Comparison of ENCODE assay signal across 7 cellular contexts in genomic region chr9:123271133-123271532, GRCh38. TPM values are rescaled to one million over a fixed set of nuclear protein-coding genes. Genes with fewer than 3 reads are reported as not detected.
DNase-seq lines count a peak whose midpoint lies in the region; ATAC-seq, FAIRE-seq and TF ChIP-seq lines count a peak whose summit lies in the region.
"Not testable (repeated sequence)": the region's sequence is repeated elsewhere in the genome, so short reads cannot be mapped to it uniquely, and the experiment has no call there.

No MANE protein-coding gene starts in this region.

- FAIRE-seq in K562 (lab: Jason Lieb, UNC), result not testable (repeated sequence)

- H3K27ac ChIP-seq in BLaER1 treated with 17β-estradiol and CSF1 and Interleukin-3, amounts not matched to agents 10 nM and 100 nM; HEK293 (ENCODE audit: extremely low read depth, low read depth, low read length); K562 (ENCODE audit: extremely low read depth, low read depth, low read length): not testable (repeated sequence)

- DNase-seq in K562 (ENCODE audit: extremely low read depth in 1 of 4, low spot score in 3 of 4); progenitor cell of endocrine pancreas (ENCODE audit: low spot score, unreplicated experiment): not testable (repeated sequence)

- H3K9me3 Mint-ChIP-seq in T-helper 1 cell treated with Interleukin-12 subunit alpha and Interleukin-12 subunit beta and Interleukin-4 antibody, amounts not matched to agents 30 μg/mL and 1 μg/mL, for 36 hours; activated naive CD4-positive, alpha-beta T cell treated with anti-CD3 and anti-CD28 coated beads, Interleukin-2, amount 50 U/mL, for 24 hours; nephron; progenitor cell of endocrine pancreas (ENCODE audit: low read depth): not testable (repeated sequence)

- not testable (repeated sequence) for TF ChIP-seq RAD21 in K562 (CRISPR knock-in tag; conservative IDR thresholded peaks at IDR 0.05 in 1 of 2, IDR thresholded peaks at IDR 0.05 in 1 of 2)

- in situ Hi-C loops in K562 (cut with MboI), result not testable (repeated sequence)

- H3K27me3 ChIP-seq in BLaER1 treated with 17β-estradiol and CSF1 and Interleukin-3, amounts not matched to agents 10 nM and 100 nM; K562 (ENCODE audit: control insufficient read depth in 2 of 2, insufficient read depth in 2 of 2, low read length in 2 of 2): not testable (repeated sequence)

- not testable (repeated sequence) for TF ChIP-seq POLR2A in K562 (conservative IDR thresholded peaks at IDR 0.05)

- peaks cover 23% of the 10 kb centered on the region for H3K79me2 ChIP-seq in K562 (ENCODE audit: control insufficient read depth, insufficient read depth, low read length)

- H3K4me3 ChIP-seq in BLaER1 treated with 17β-estradiol and CSF1 and Interleukin-3, amounts not matched to agents 10 nM and 100 nM; HEK293 (ENCODE audit: low read depth, low read length); K562: not testable (repeated sequence)

- peaks cover 23% of the 10 kb centered on the region for H3K27me3 Mint-ChIP-seq in T-helper 1 cell treated with Interleukin-12 subunit alpha and Interleukin-12 subunit beta and Interleukin-4 antibody, amounts not matched to agents 30 μg/mL and 1 μg/mL, for 36 hours (ENCODE audit: low read depth)
- H3K27me3 Mint-ChIP-seq in activated naive CD4-positive, alpha-beta T cell treated with anti-CD3 and anti-CD28 coated beads, Interleukin-2, amount 50 U/mL, for 24 hours; progenitor cell of endocrine pancreas: not testable (repeated sequence)
- H3K27me3 Mint-ChIP-seq in nephron (ENCODE audit: low read depth), result peaks cover 16% of the 10 kb centered on the region

- not testable (repeated sequence) for H3K9ac ChIP-seq in BLaER1 treated with 17β-estradiol and CSF1 and Interleukin-3, amounts not matched to agents 10 nM and 100 nM; K562 (ENCODE audit: insufficient read depth in 1 of 2, low read depth in 2 of 2, low read length in 2 of 2)

- not testable (repeated sequence) for H2AFZ ChIP-seq in K562 (ENCODE audit: low read depth, low read length)

- 77% methylated on average over 6 of the region's 6 CpGs for WGBS in K562 (ENCODE audit: insufficient coverage, low coverage, missing lambda C conversion rate)

- peak overlapping the region; percentile 22 for H3K27ac Mint-ChIP-seq in T-helper 1 cell treated with Interleukin-12 subunit alpha and Interleukin-12 subunit beta and Interleukin-4 antibody, amounts not matched to agents 30 μg/mL and 1 μg/mL, for 36 hours
- H3K27ac Mint-ChIP-seq in activated naive CD4-positive, alpha-beta T cell treated with anti-CD3 and anti-CD28 coated beads, Interleukin-2, amount 50 U/mL, for 24 hours, result peak overlapping the region; percentile 43
- H3K27ac Mint-ChIP-seq in nephron, result not testable (repeated sequence)
- peak overlapping the region; percentile 34 for H3K27ac Mint-ChIP-seq in progenitor cell of endocrine pancreas

- not testable (repeated sequence) for BruUV-seq in K562 (replicated peaks; lab: Mats Ljungman, UMichigan)

- H3K36me3 Mint-ChIP-seq in T-helper 1 cell treated with Interleukin-12 subunit alpha and Interleukin-12 subunit beta and Interleukin-4 antibody, amounts not matched to agents 30 μg/mL and 1 μg/mL, for 36 hours (ENCODE audit: low read depth); activated naive CD4-positive, alpha-beta T cell treated with anti-CD3 and anti-CD28 coated beads, Interleukin-2, amount 50 U/mL, for 24 hours; nephron (ENCODE audit: low read depth); progenitor cell of endocrine pancreas (ENCODE audit: insufficient read depth): not testable (repeated sequence)

- POLR2A ChIA-PET in HEK293 (lab: Yijun Ruan, JAX); K562 (lab: Yijun Ruan, JAX): not testable (repeated sequence)

- peaks cover 18% of the 10 kb centered on the region for H3K4me1 Mint-ChIP-seq in T-helper 1 cell treated with Interleukin-12 subunit alpha and Interleukin-12 subunit beta and Interleukin-4 antibody, amounts not matched to agents 30 μg/mL and 1 μg/mL, for 36 hours (ENCODE audit: low read depth)
- H3K4me1 Mint-ChIP-seq in activated naive CD4-positive, alpha-beta T cell treated with anti-CD3 and anti-CD28 coated beads, Interleukin-2, amount 50 U/mL, for 24 hours, result peaks cover 27% of the 10 kb centered on the region
- not testable (repeated sequence) for H3K4me1 Mint-ChIP-seq in nephron
- H3K4me1 Mint-ChIP-seq in progenitor cell of endocrine pancreas (ENCODE audit: low read depth), result peaks cover 15% of the 10 kb centered on the region

- peaks cover 20 to 50% (median 40%) of the 10 kb centered on the region in 10 experiments for H3K4me1 ChIP-seq in BLaER1 treated with 17β-estradiol and CSF1 and Interleukin-3, amounts not matched to agents 10 nM and 100 nM
- H3K4me1 ChIP-seq in HEK293 (ENCODE audit: control insufficient read depth, insufficient read depth, low read length), result not testable (repeated sequence)
- H3K4me1 ChIP-seq in K562 (replicated peaks in 1 of 2; ENCODE audit: control insufficient read depth in 2 of 2, insufficient read depth in 2 of 2, low read length in 2 of 2), result peaks cover 17 to 24% of the 10 kb centered on the region in 2 experiments; a peak in 4 of 5 replicates

- CTCF ChIA-PET in HEK293 (lab: Yijun Ruan, JAX); K562 (lab: Yijun Ruan, JAX; ENCODE audit: low intra/inter-chr PET ratio): not testable (repeated sequence)

- TF ChIP-seq EP300 in K562 (IDR thresholded peaks at IDR 0.05; ENCODE audit: low read length), result not testable (repeated sequence)

- H3K4me2 ChIP-seq in BLaER1 treated with 17β-estradiol and CSF1 and Interleukin-3, amounts not matched to agents 10 nM and 100 nM, result peak overlapping the region in 6 of 11 experiments; percentile 3 to 36 (median 31); a peak in 6 of 22 replicates
- H3K4me2 ChIP-seq in K562 (ENCODE audit: insufficient read depth, low read length), result not testable (repeated sequence)

- H3K36me3 ChIP-seq in BLaER1 treated with 17β-estradiol and CSF1 and Interleukin-3, amounts not matched to agents 10 nM and 100 nM; HEK293 (ENCODE audit: control insufficient read depth in 2 of 2, insufficient read depth in 1 of 2, low read length in 2 of 2); K562 (ENCODE audit: control insufficient read depth, insufficient read depth, low read length): not testable (repeated sequence)

- intact Hi-C loops in K562 (cut with micrococcal nuclease), result not testable (repeated sequence)

- H3K9me1 ChIP-seq in K562 (ENCODE audit: control insufficient read depth, insufficient read depth, low read length), result not testable (repeated sequence)

- not testable (repeated sequence) for H3K9me3 ChIP-seq in BLaER1 treated with 17β-estradiol and CSF1 and Interleukin-3, amounts not matched to agents 10 nM and 100 nM (replicated peaks in 1 of 11); HEK293 (ENCODE audit: control insufficient read depth, insufficient read depth, low read depth, low read length); K562 (replicated peaks; ENCODE audit: control insufficient read depth, insufficient read depth, low read depth, low read length)

- H3K4me3 Mint-ChIP-seq in T-helper 1 cell treated with Interleukin-12 subunit alpha and Interleukin-12 subunit beta and Interleukin-4 antibody, amounts not matched to agents 30 μg/mL and 1 μg/mL, for 36 hours; activated naive CD4-positive, alpha-beta T cell treated with anti-CD3 and anti-CD28 coated beads, Interleukin-2, amount 50 U/mL, for 24 hours; progenitor cell of endocrine pancreas (ENCODE audit: low read depth): not testable (repeated sequence)
- H3K4me3 Mint-ChIP-seq in nephron, result peak overlapping the region; percentile 48 to 69 (median 62)

- not testable (repeated sequence) for ATAC-seq in K562

- not testable (repeated sequence) for TF ChIP-seq CTCF in HEK293 (tag by site-specific recombination; IDR thresholded peaks at IDR 0.05); K562 (IDR thresholded peaks at IDR 0.05 in 2 of 3, conservative IDR thresholded peaks at IDR 0.05 in 1 of 3; ENCODE audit: insufficient read depth in 2 of 3, low read depth in 1 of 3, low read length in 3 of 3); nephron (IDR thresholded peaks at IDR 0.05; ENCODE audit: unreplicated experiment in 3 of 3); progenitor cell of endocrine pancreas (IDR thresholded peaks at IDR 0.05; ENCODE audit: unreplicated experiment)

- H4K20me1 ChIP-seq in BLaER1 treated with 17β-estradiol and CSF1 and Interleukin-3, amounts not matched to agents 10 nM and 100 nM, result peaks cover 0 to 20% (median 12%) of the 10 kb centered on the region in 11 experiments; a peak in 14 of 22 replicates
- H4K20me1 ChIP-seq in K562 (replicated peaks; ENCODE audit: control insufficient read depth, insufficient read depth, low read length), result not testable (repeated sequence)

RNA-seq across cellular contexts. Expression of gene STRBP, which starts 2.7 kb away (rescaled TPM):
- total RNA-seq in K562 (2011; cell fraction: chromatin; rRNA removed; ENCODE audit: low replicate concordance), result 46.0 and 136 TPM in 2 replicates
- total RNA-seq in K562 (2011; cell fraction: nucleolus; rRNA removed), result 19.3 and 35.9 TPM in 2 replicates
- 54.3 and 86.7 TPM in 2 replicates for total RNA-seq in K562 (2011; cell fraction: nucleoplasm; rRNA removed)
- total RNA-seq in K562 (2014; rRNA removed), result 53.8 and 55.9 TPM in 2 replicates
- total RNA-seq in K562 (2014; rRNA removed; fragmentation: Illumina TruSeq; extraction: Trizol), result 84.0 and 87.4 TPM in 2 replicates
- total RNA-seq in K562 (2015; rRNA removed; fragmentation: Illumina TruSeq; extraction: Trizol), result 67.9 and 75.3 TPM in 2 replicates
- 66.5 and 73.5 TPM in 2 replicates for total RNA-seq in K562 (2021)
- polyA plus RNA-seq in K562 (2011; rRNA removed), result 54.7 and 72.2 TPM in 2 replicates
- polyA plus RNA-seq in K562 (2011; cell fraction: cytosol; rRNA removed), result 13.6 and 21.7 TPM in 2 replicates
- 71.8 and 82.8 TPM in 2 replicates for polyA plus RNA-seq in K562 (2011; cell fraction: nucleus; rRNA removed)
- polyA plus RNA-seq in K562 (2012), result 64.9 and 101 TPM in 2 replicates
- 56.1 and 70.2 TPM in 2 replicates for polyA plus RNA-seq in K562 (2014; fragmentation: Illumina TruSeq; extraction: Trizol)
- polyA plus RNA-seq in K562 (2014; fragmentation: Nextera tagmentation; extraction: Ambion mirVana), result 10 to 100 TPM; 27.7 to 27.8 TPM
- 52.1 and 56.0 TPM in 2 replicates for polyA plus RNA-seq in K562 (2014; rRNA removed)
- polyA minus RNA-seq in K562 (2011; rRNA and poly(A)+ RNA removed), result 77.1 and 87.7 TPM in 2 replicates
- polyA minus RNA-seq in K562 (2011; cell fraction: cytosol; rRNA and poly(A)+ RNA removed), result 22.9 and 56.2 TPM in 2 replicates
- 30.8 and 58.6 TPM in 2 replicates for polyA minus RNA-seq in K562 (2011; cell fraction: nucleus; rRNA and poly(A)+ RNA removed)
- total RNA-seq in progenitor cell of endocrine pancreas, result 87.3 and 101 TPM in 2 replicates
